Comparison of ENCODE assay signal across 18 cellular contexts in the genomic region with DNA sequence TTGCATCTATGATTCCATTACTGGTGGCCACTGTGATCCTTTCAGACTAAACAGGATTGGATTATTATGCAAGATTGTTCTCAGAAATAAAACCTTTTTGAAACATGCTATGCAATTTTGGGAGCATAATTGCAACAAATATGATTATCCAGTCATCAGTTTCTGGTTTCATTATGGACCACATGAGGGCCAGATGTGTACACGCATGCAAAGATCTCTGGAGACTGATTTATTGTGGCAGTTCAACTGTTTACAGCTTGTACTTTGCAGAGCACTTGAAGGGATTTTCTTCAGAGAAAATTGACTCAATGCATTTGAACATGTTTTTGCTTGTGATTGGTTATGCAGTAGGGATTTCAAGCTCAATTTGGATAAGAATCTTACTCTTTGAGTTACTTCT. TPM values are rescaled to one million over a fixed set of nuclear protein-coding genes. Genes with fewer than 3 reads are reported as not detected.
A peak's percentile ranks its signal among the peaks of the same experiment; 100 is the strongest.
DNase-seq lines count a peak whose midpoint lies in the region; ATAC-seq and TF ChIP-seq lines count a peak whose summit lies in the region.
"Had no signal": no experiment of that assay in that cellular context is flagged by ENCODE, and none has a peak within 500 bp of the region (broad histone marks: within the 10 kb centered on the region; RNA-seq: fewer than 3 reads in every experiment).

No MANE protein-coding gene starts in this region.

- in situ Hi-C loops in GM13977 (cut with MboI; ENCODE audit: low pct_unique_long_range_greater_than_20kb, low sequenced_read_pairs, unreplicated experiment) = no loop called here

- H3K27ac Mint-ChIP-seq in activated T-helper 1 cell treated with anti-CD3 and anti-CD28 coated beads, Interleukin-12 subunit alpha, Interleukin-12 subunit beta, Interleukin-2, Interleukin-4 antibody, amounts not matched to agents 30 ng/mL and 10 ng/mL and 1 ng/mL, durations not matched to agents 14 hours and 24 hours and 36 hours = no peak overlapping the region
- H3K27ac Mint-ChIP-seq: CD4-positive, CD25-positive, alpha-beta regulatory T cell; H9; HFFc6 had no signal

- H3K4me3 Mint-ChIP-seq in activated T-helper 1 cell treated with anti-CD3 and anti-CD28 coated beads, Interleukin-12 subunit alpha, Interleukin-12 subunit beta, Interleukin-2, Interleukin-4 antibody, amounts not matched to agents 30 ng/mL and 10 ng/mL and 1 ng/mL, durations not matched to agents 14 hours and 24 hours and 36 hours = no peak overlapping the region
- H3K4me3 Mint-ChIP-seq: CD4-positive, CD25-positive, alpha-beta regulatory T cell; H9; HFFc6 had no signal

- no peaks in the 10 kb centered on the region for H3K4me1 Mint-ChIP-seq in activated T-helper 1 cell treated with anti-CD3 and anti-CD28 coated beads, Interleukin-12 subunit alpha, Interleukin-12 subunit beta, Interleukin-2, Interleukin-4 antibody, amounts not matched to agents 30 ng/mL and 10 ng/mL and 1 ng/mL, durations not matched to agents 14 hours and 24 hours and 36 hours (ENCODE audit: low read depth)
- H3K4me1 Mint-ChIP-seq: CD4-positive, CD25-positive, alpha-beta regulatory T cell; H9 had no signal

- intact Hi-C loops in activated T-helper 1 cell treated with anti-CD3 and anti-CD28 coated beads, Interleukin-12 subunit alpha, Interleukin-12 subunit beta, Interleukin-2, Interleukin-4 antibody, amounts not matched to agents 30 ng/mL and 10 ng/mL and 1 ng/mL, durations not matched to agents 14 hours and 24 hours and 36 hours (cut with micrococcal nuclease) = no loop called here

- H3K9me3 Mint-ChIP-seq in activated T-helper 1 cell treated with anti-CD3 and anti-CD28 coated beads, Interleukin-12 subunit alpha, Interleukin-12 subunit beta, Interleukin-2, Interleukin-4 antibody, amounts not matched to agents 30 ng/mL and 10 ng/mL and 1 ng/mL, durations not matched to agents 14 hours and 24 hours and 36 hours = no peaks in the 10 kb centered on the region
- H3K9me3 Mint-ChIP-seq: HFFc6 had no signal

- H3K27me3 Mint-ChIP-seq in activated T-helper 1 cell treated with anti-CD3 and anti-CD28 coated beads, Interleukin-12 subunit alpha, Interleukin-12 subunit beta, Interleukin-2, Interleukin-4 antibody, amounts not matched to agents 30 ng/mL and 10 ng/mL and 1 ng/mL, durations not matched to agents 14 hours and 24 hours and 36 hours (ENCODE audit: insufficient read depth) = no peaks in the 10 kb centered on the region
- H3K27me3 Mint-ChIP-seq: CD4-positive, CD25-positive, alpha-beta regulatory T cell had no signal

- peak; percentile 1 for DNase-seq in HCEC 1CT
- DNase-seq in NCI-H524 treated with DMSO at 0.1 percent for 48 hours (lab: John Stamatoyannopoulos, UW) = peak; percentile 16
- peak; percentile 27 for DNase-seq in fibroblast of mammary gland (ENCODE audit: low read depth)
- DNase-seq in skeletal muscle cell (ENCODE audit: low read depth) = peak; percentile 2
- DNase-seq in GM13977 (ENCODE audit: low spot score) = no peak
- DNase-seq in activated T-helper 1 cell treated with anti-CD3 and anti-CD28 coated beads, Interleukin-12 subunit alpha, Interleukin-12 subunit beta, Interleukin-2, Interleukin-4 antibody, amounts not matched to agents 30 ng/mL and 10 ng/mL and 1 ng/mL, durations not matched to agents 14 hours and 24 hours and 36 hours (ENCODE audit: low spot score) = no peak
- DNase-seq: 8988T; AML-193; CD4-positive, CD25-positive, alpha-beta regulatory T cell; DMS53; GF-D8; GOT3; H9; HFFc6; IMR-90 had no signal

- TF ChIP-seq CTCF in fibroblast of mammary gland (conservative IDR thresholded peaks at IDR 0.05; ENCODE audit: control insufficient read depth, insufficient read depth, low read depth, low read length) = no peak
- TF ChIP-seq CTCF in GM13977 (IDR thresholded peaks at IDR 0.05; ENCODE audit: extremely low read depth, insufficient read depth, missing control alignments) = no peak

- ATAC-seq in HG02840 (IDR thresholded peaks at IDR 0.05; ENCODE audit: low FRiP score, unreplicated experiment) = no peak

- H3K4me3 ChIP-seq in fibroblast of mammary gland (ENCODE audit: control insufficient read depth, low read depth, low read length) = no peak overlapping the region
- H3K4me3 ChIP-seq in skeletal muscle cell (ENCODE audit: low read depth, low read length) = no peak overlapping the region
- H3K4me3 ChIP-seq: BLaER1 treated with 17β-estradiol and CSF1 and Interleukin-3, amounts not matched to agents 10 nM and 100 nM had no signal

- no peaks in the 10 kb centered on the region for H3K36me3 Mint-ChIP-seq in activated T-helper 1 cell treated with anti-CD3 and anti-CD28 coated beads, Interleukin-12 subunit alpha, Interleukin-12 subunit beta, Interleukin-2, Interleukin-4 antibody, amounts not matched to agents 30 ng/mL and 10 ng/mL and 1 ng/mL, durations not matched to agents 14 hours and 24 hours and 36 hours (ENCODE audit: low read depth)
- H3K36me3 Mint-ChIP-seq: CD4-positive, CD25-positive, alpha-beta regulatory T cell had no signal

RNA-seq across cellular contexts. Expression of a gene that starts 31.0 kb away (rescaled TPM):
- not detected in 2 replicates for total RNA-seq in activated T-helper 1 cell treated with anti-CD3 and anti-CD28 coated beads, Interleukin-12 subunit alpha, Interleukin-12 subunit beta, Interleukin-2, Interleukin-4 antibody, amounts not matched to agents 30 ng/mL and 10 ng/mL and 1 ng/mL, durations not matched to agents 14 hours and 24 hours and 36 hours
- total RNA-seq: CD4-positive, CD25-positive, alpha-beta regulatory T cell; H9; HT-29; IMR-90 had no signal

Comparison
In these comparisons a context has a peak if more than half of its experiments do, and no peak if none do; other contexts are left out.
1. DNase-seq: peak in HCEC 1CT (single experiment), NCI-H524 treated with DMSO at 0.1 percent for 48 hours (single experiment), fibroblast of mammary gland (single experiment) and skeletal muscle cell (single experiment); none in GM13977 (single experiment) and activated T-helper 1 cell treated with anti-CD3 and anti-CD28 coated beads, Interleukin-12 subunit alpha, Interleukin-12 subunit beta, Interleukin-2, Interleukin-4 antibody, amounts not matched to agents 30 ng/mL and 10 ng/mL and 1 ng/mL, durations not matched to agents 14 hours and 24 hours and 36 hours (single experiment).